In the genomic region with DNA sequence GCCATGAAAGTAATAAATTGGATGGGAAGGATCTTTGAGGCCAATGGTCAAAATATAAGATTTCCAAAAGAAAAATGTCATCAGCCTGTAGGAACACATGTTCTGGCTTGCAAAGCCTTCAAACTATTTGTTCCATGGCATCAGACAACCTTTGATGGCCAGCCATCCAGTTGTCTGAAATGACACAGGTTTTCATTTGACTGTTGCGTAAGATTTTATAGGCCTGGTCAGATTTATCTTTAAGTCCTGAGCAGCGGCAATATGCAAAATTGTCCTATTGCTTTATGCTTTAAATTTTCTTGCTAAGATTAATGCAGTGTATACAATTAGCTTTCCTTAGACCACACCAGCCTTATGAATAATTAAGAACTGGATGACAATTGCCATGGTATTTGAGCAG, we compare ENCODE assay signal across 31 cellular contexts.
"Had no signal": no experiment of that assay in that cellular context is flagged by ENCODE, and none has a peak within 500 bp of the region (broad histone marks: within the 10 kb centered on the region; RNA-seq: fewer than 3 reads in every experiment).

No MANE protein-coding gene starts in this region.

- H3K9ac ChIP-seq: neural progenitor cell, parathyroid adenoma had no signal

- H3K27me3 Mint-ChIP-seq: progenitor cell of endocrine pancreas; stimulated activated memory B cell treated with anti-CD40 and anti-IgM and Interleukin-4, amounts not matched to agents 10 μg/mL and 1 μg/mL and 100 μg/mL, for 72 hours had no signal

- H3K4me3 ChIP-seq: neural progenitor cell, ovary, psoas muscle, skin epidermis, smooth muscle cell, spleen, suprapubic skin, testis, tibial artery, upper lobe of left lung, vagina had no signal

- H3K27ac ChIP-seq: neural progenitor cell, ovary, parathyroid adenoma, psoas muscle, skin epidermis, spleen, suprapubic skin, testis, tibial artery, upper lobe of left lung, vagina had no signal

- H3K4me1 ChIP-seq: neural progenitor cell, parathyroid adenoma, psoas muscle, spleen, suprapubic skin, testis, tibial artery, upper lobe of left lung, vagina had no signal

- H3K4me2 ChIP-seq: neural progenitor cell, smooth muscle cell had no signal

- H3K9me3 Mint-ChIP-seq: natural killer cell had no signal

- H3K27ac Mint-ChIP-seq: natural killer cell; neural progenitor cell; progenitor cell of endocrine pancreas; stimulated activated memory B cell treated with anti-CD40 and anti-IgM and Interleukin-4, amounts not matched to agents 10 μg/mL and 1 μg/mL and 100 μg/mL, for 72 hours had no signal

- H3K27me3 ChIP-seq: neural progenitor cell, ovary, spleen, suprapubic skin, testis, tibial artery, upper lobe of left lung, vagina had no signal

- H3K36me3 ChIP-seq: neural progenitor cell, ovary, spleen, suprapubic skin, tibial artery, upper lobe of left lung, vagina had no signal

- H3K79me2 ChIP-seq: parathyroid adenoma had no signal

- ATAC-seq: natural killer cell; psoas muscle; right cardiac atrium; sciatic nerve; stimulated activated memory B cell treated with anti-CD40 and anti-IgM and Interleukin-4, amounts not matched to agents 10 μg/mL and 1 μg/mL and 100 μg/mL, for 72 hours; stimulated activated naive CD8-positive, alpha-beta T cell treated with anti-CD3 and anti-CD28 coated beads, Interleukin-15, amount 100 ng/mL, for 72 hours; stimulated activated naive CD8-positive, alpha-beta T cell treated with anti-CD3 and anti-CD28 coated beads, Interleukin-15, Interleukin-2, amounts not matched to agents 100 U/mL and 50 U/mL, for 24 hours had no signal

- FAIRE-seq: urothelium cell line had no signal

- H3K36me3 Mint-ChIP-seq: natural killer cell, neural progenitor cell had no signal

- DNase-seq: natural killer cell; occipital lobe; ovary; posterior cingulate gyrus; psoas muscle; right cardiac atrium; spleen; stimulated activated CD4-positive, alpha-beta T cell treated with anti-CD3 and anti-CD28 coated beads, Interleukin-12 subunit alpha, Interleukin-12 subunit beta, amount 100 ng/mL, for 4 hours; stimulated activated CD4-positive, alpha-beta T cell treated with anti-CD3 and anti-CD28 coated beads, Interleukin-1b, Interleukin-23, amount 100 ng/mL, for 48 hours; stimulated activated CD4-positive, alpha-beta T cell treated with anti-CD3 and anti-CD28 coated beads, Interleukin-4, amount 100 ng/mL, for 1 hour; stimulated activated CD4-positive, alpha-beta T cell treated with anti-CD3 and anti-CD28 coated beads, Interleukin-4, amount 100 ng/mL, for 4 hours; stimulated activated CD8-positive, alpha-beta memory T cell treated with anti-CD3 and anti-CD28 coated beads, Interleukin-4, amount 100 ng/mL, for 48 hours; stimulated activated naive CD4-positive, alpha-beta T cell; stimulated activated naive CD8-positive, alpha-beta T cell treated with anti-CD3 and anti-CD28 coated beads, Interleukin-15, amount 100 ng/mL, for 72 hours; stimulated activated naive CD8-positive, alpha-beta T cell treated with anti-CD3 and anti-CD28 coated beads, Interleukin-15, Interleukin-2, amounts not matched to agents 100 U/mL and 50 U/mL, for 24 hours; substantia nigra; testis; tibial artery; trophoblast cell; upper lobe of left lung had no signal

- H3K4me1 Mint-ChIP-seq: natural killer cell; neural progenitor cell; stimulated activated memory B cell treated with anti-CD40 and anti-IgM and Interleukin-4, amounts not matched to agents 10 μg/mL and 1 μg/mL and 100 μg/mL, for 72 hours; stimulated activated naive CD8-positive, alpha-beta T cell treated with anti-CD3 and anti-CD28 coated beads, Interleukin-15, amount 100 ng/mL, for 72 hours had no signal

- H3K4me3 Mint-ChIP-seq: natural killer cell; nephron; neural progenitor cell; stimulated activated memory B cell treated with anti-CD40 and anti-IgM and Interleukin-4, amounts not matched to agents 10 μg/mL and 1 μg/mL and 100 μg/mL, for 72 hours; stimulated activated naive CD8-positive, alpha-beta T cell treated with anti-CD3 and anti-CD28 coated beads, Interleukin-15, amount 100 ng/mL, for 72 hours had no signal

- H2AFZ ChIP-seq: neural progenitor cell, parathyroid adenoma had no signal

- H3K9me3 ChIP-seq: ovary, psoas muscle, suprapubic skin, testis, tibial artery, upper lobe of left lung, vagina had no signal
